Comparison of ENCODE assay signal across 8 cellular contexts in the genomic region with DNA sequence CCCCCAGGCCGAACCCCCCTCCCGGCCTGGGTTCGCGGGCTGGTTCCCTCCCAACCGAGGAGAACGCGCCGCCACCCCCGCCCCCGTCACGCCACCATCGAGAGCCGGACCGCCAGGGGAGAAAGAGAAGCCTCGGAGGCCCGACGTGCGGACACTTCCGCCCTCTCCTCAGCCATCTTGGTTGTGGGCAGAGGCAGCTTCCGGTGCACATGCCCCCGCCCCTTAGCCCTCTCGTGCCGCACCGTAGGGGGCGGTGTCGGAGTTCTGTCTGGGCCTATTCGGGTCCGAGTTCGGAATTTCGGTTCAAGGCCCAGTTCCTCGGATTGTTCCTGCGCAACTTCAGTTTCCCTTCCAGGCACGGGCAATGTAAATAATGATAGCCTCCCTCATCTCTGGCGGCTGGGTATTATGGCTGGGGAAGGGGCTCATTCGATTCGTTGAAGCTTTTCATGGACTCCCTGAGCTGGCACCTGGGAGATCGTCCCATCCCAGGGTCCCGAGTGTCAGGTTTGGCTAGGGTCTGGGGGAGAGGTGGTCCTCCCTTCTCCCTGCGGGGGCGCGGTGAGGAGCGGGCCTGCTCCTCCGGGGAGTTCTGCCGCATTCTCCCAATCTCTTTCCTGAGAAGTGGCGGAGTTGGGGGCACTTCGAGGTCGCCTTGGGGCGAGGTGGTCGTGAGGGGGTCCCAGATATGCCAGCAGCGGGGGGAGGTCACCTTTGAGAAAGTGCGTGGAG. TPM values are rescaled to one million over a fixed set of nuclear protein-coding genes. Genes with fewer than 3 reads are reported as not detected.
DNase-seq lines count a peak whose midpoint lies in the region; ATAC-seq and TF ChIP-seq lines count a peak whose summit lies in the region.

A gene with protein sequence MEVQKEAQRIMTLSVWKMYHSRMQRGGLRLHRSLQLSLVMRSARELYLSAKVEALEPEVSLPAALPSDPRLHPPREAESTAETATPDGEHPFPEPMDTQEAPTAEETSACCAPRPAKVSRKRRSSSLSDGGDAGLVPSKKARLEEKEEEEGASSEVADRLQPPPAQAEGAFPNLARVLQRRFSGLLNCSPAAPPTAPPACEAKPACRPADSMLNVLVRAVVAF (plus strand): TSS at position 225 of the 732 bp plus-strand sequence. CDS start 2,776 bp downstream, outside the sequence.
Gene STX10 (minus strand): TSS at position 189 of the 732 bp plus-strand sequence. CDS start 202 bp downstream, outside the sequence.

- H3K27me3 ChIP-seq in naive thymus-derived CD4-positive, alpha-beta T cell (ENCODE audit: control insufficient read depth in 2 of 2, insufficient read depth in 2 of 2, low read length in 2 of 2): no peaks in the 10 kb centered on the region

- H3K4me3 Mint-ChIP-seq in activated T-helper 1 cell treated with anti-CD3 and anti-CD28 coated beads, Interleukin-12 subunit alpha, Interleukin-12 subunit beta, Interleukin-2, Interleukin-4 antibody, amounts not matched to agents 30 ng/mL and 10 ng/mL and 1 ng/mL, durations not matched to agents 14 hours and 24 hours and 36 hours: peak within 1 kb of the TSS; percentile 95
- H3K4me3 Mint-ChIP-seq in naive thymus-derived CD4-positive, alpha-beta T cell: peak within 1 kb of the TSS; percentile 94 to 100 (median 98)
- H3K4me3 Mint-ChIP-seq in stimulated activated naive B cell treated with anti-CD40 and anti-IgM and Interleukin-4, amounts not matched to agents 10 μg/mL and 1 μg/mL and 100 μg/mL, for 72 hours: peak within 1 kb of the TSS; percentile 98 to 99

- no peaks in the 10 kb centered on the region for H3K9me3 Mint-ChIP-seq in activated T-helper 1 cell treated with anti-CD3 and anti-CD28 coated beads, Interleukin-12 subunit alpha, Interleukin-12 subunit beta, Interleukin-2, Interleukin-4 antibody, amounts not matched to agents 30 ng/mL and 10 ng/mL and 1 ng/mL, durations not matched to agents 14 hours and 24 hours and 36 hours
- H3K9me3 Mint-ChIP-seq in naive thymus-derived CD4-positive, alpha-beta T cell: peaks cover 0 to 25% (median 0%) of the 10 kb centered on the region in 11 donors
- no peaks in the 10 kb centered on the region for H3K9me3 Mint-ChIP-seq in stimulated activated naive B cell treated with anti-CD40 and anti-IgM and Interleukin-4, amounts not matched to agents 10 μg/mL and 1 μg/mL and 100 μg/mL, for 72 hours

- peak; percentile 30 for ATAC-seq in GM21717 (IDR thresholded peaks at IDR 0.05; ENCODE audit: unreplicated experiment)
- peak; percentile 72 for ATAC-seq in naive thymus-derived CD4-positive, alpha-beta T cell
- peak; percentile 45 to 55 for ATAC-seq in stimulated activated naive B cell treated with anti-CD40 and anti-IgM and Interleukin-4, amounts not matched to agents 10 μg/mL and 1 μg/mL and 100 μg/mL, for 72 hours (replicated peaks)

- H3K36me3 Mint-ChIP-seq in activated T-helper 1 cell treated with anti-CD3 and anti-CD28 coated beads, Interleukin-12 subunit alpha, Interleukin-12 subunit beta, Interleukin-2, Interleukin-4 antibody, amounts not matched to agents 30 ng/mL and 10 ng/mL and 1 ng/mL, durations not matched to agents 14 hours and 24 hours and 36 hours (ENCODE audit: low read depth): peaks cover 24% of the 10 kb centered on the region
- peaks cover 12 to 32% (median 20%) of the 10 kb centered on the region in 5 donors for H3K36me3 Mint-ChIP-seq in naive thymus-derived CD4-positive, alpha-beta T cell
- peaks cover 34 to 40% of the 10 kb centered on the region in 2 donors for H3K36me3 Mint-ChIP-seq in stimulated activated naive B cell treated with anti-CD40 and anti-IgM and Interleukin-4, amounts not matched to agents 10 μg/mL and 1 μg/mL and 100 μg/mL, for 72 hours

- peak within 1 kb of the TSS; percentile 94 for H3K27ac Mint-ChIP-seq in activated T-helper 1 cell treated with anti-CD3 and anti-CD28 coated beads, Interleukin-12 subunit alpha, Interleukin-12 subunit beta, Interleukin-2, Interleukin-4 antibody, amounts not matched to agents 30 ng/mL and 10 ng/mL and 1 ng/mL, durations not matched to agents 14 hours and 24 hours and 36 hours
- peak within 1 kb of the TSS; percentile 95 to 99 (median 97) for H3K27ac Mint-ChIP-seq in naive thymus-derived CD4-positive, alpha-beta T cell
- peak within 1 kb of the TSS; percentile 99 for H3K27ac Mint-ChIP-seq in stimulated activated naive B cell treated with anti-CD40 and anti-IgM and Interleukin-4, amounts not matched to agents 10 μg/mL and 1 μg/mL and 100 μg/mL, for 72 hours

- H3K27ac ChIP-seq in RWPE1: peak within 1 kb of the TSS; percentile 100
- H3K27ac ChIP-seq in naive thymus-derived CD4-positive, alpha-beta T cell (ENCODE audit: low read depth, low read length): peak within 1 kb of the TSS; percentile 96

- POLR2A ChIA-PET in RWPE1 (lab: Yijun Ruan, JAX; ENCODE audit: low non-redundant PET): interaction anchor here (1.8 kb wide), 1 partner anchor 32 kb away, joined by 8 read pairs; the partner anchor contains the start of gene NACC1
- POLR2A ChIA-PET in naive thymus-derived CD4-positive, alpha-beta T cell (lab: Charles Lee): interaction anchor here (0.6 to 3.9 kb wide), 20 partner anchors 9 to 269 kb away, joined by 3 to 43 read pairs (median 5); partner anchors contain the start of genes DNASE2 and NACC1

- peak within 1 kb of the TSS; percentile 96 for H3K4me3 ChIP-seq in naive thymus-derived CD4-positive, alpha-beta T cell (ENCODE audit: low read length)

- intact Hi-C loops in activated T-helper 1 cell treated with anti-CD3 and anti-CD28 coated beads, Interleukin-12 subunit alpha, Interleukin-12 subunit beta, Interleukin-2, Interleukin-4 antibody, amounts not matched to agents 30 ng/mL and 10 ng/mL and 1 ng/mL, durations not matched to agents 14 hours and 24 hours and 36 hours (cut with micrococcal nuclease): loop anchor here (1.0 to 10.0 kb wide), 6 partner anchors 18 to 1374 kb away; partner anchors contain the start of genes RAD23A, RFX1 and TECR
- intact Hi-C loops in naive thymus-derived CD4-positive, alpha-beta T cell (cut with micrococcal nuclease): loop anchor here (1.0 to 10.0 kb wide), 17 partner anchors 46 to 1716 kb away; partner anchors contain the start of genes DNAJB1 (in 2 of the 2), DDX39A (in 1 of the 2), DHPS (in 1 of the 2) and JUNB (in 1 of the 2)

- CTCF ChIA-PET in RWPE1 (lab: Yijun Ruan, JAX): interaction anchor here (0.6 to 0.7 kb wide), 5 partner anchors 33 to 264 kb away, joined by 3 to 7 read pairs (median 4); no protein-coding TSS in a partner anchor
- CTCF ChIA-PET in naive thymus-derived CD4-positive, alpha-beta T cell (lab: Charles Lee): interaction anchor here (0.5 to 2.5 kb wide), 4 partner anchors 14 to 171 kb away, joined by 3 to 11 read pairs (median 4); no protein-coding TSS in a partner anchor

- H3K4me1 Mint-ChIP-seq in activated T-helper 1 cell treated with anti-CD3 and anti-CD28 coated beads, Interleukin-12 subunit alpha, Interleukin-12 subunit beta, Interleukin-2, Interleukin-4 antibody, amounts not matched to agents 30 ng/mL and 10 ng/mL and 1 ng/mL, durations not matched to agents 14 hours and 24 hours and 36 hours (ENCODE audit: low read depth): peaks cover 29% of the 10 kb centered on the region
- H3K4me1 Mint-ChIP-seq in naive thymus-derived CD4-positive, alpha-beta T cell: peaks cover 6 to 42% (median 18%) of the 10 kb centered on the region in 7 donors
- peaks cover 29 to 55% of the 10 kb centered on the region in 2 donors for H3K4me1 Mint-ChIP-seq in stimulated activated naive B cell treated with anti-CD40 and anti-IgM and Interleukin-4, amounts not matched to agents 10 μg/mL and 1 μg/mL and 100 μg/mL, for 72 hours

- DNase-seq in DMS114 treated with DMSO at 0.1 percent for 48 hours (lab: John Stamatoyannopoulos, UW; ENCODE audit: unreplicated experiment) (peak; percentile 86), RWPE1 (ENCODE audit: low spot score) (peak; percentile 92), fibroblast of gingiva (ENCODE audit: low read depth) (peak; percentile 96)
- peak; percentile 92 for DNase-seq in activated T-helper 1 cell treated with anti-CD3 and anti-CD28 coated beads, Interleukin-12 subunit alpha, Interleukin-12 subunit beta, Interleukin-2, Interleukin-4 antibody, amounts not matched to agents 30 ng/mL and 10 ng/mL and 1 ng/mL, durations not matched to agents 14 hours and 24 hours and 36 hours (ENCODE audit: low spot score)
- peak; percentile 84 to 93 (median 92) for DNase-seq in naive thymus-derived CD4-positive, alpha-beta T cell
- peak; percentile 92 for DNase-seq in stimulated activated naive B cell treated with anti-CD40 and anti-IgM and Interleukin-4, amounts not matched to agents 10 μg/mL and 1 μg/mL and 100 μg/mL, for 72 hours

- peak; percentile 30; the same call in 1 of the 2 replicates for TF ChIP-seq CTCF in LNCAP (IDR thresholded peaks at IDR 0.05)
- peak; percentile 66 for TF ChIP-seq CTCF in RWPE1 (conservative IDR thresholded peaks at IDR 0.05; ENCODE audit: low read depth)

- H3K36me3 ChIP-seq in naive thymus-derived CD4-positive, alpha-beta T cell (ENCODE audit: control insufficient read depth in 2 of 3, insufficient read depth in 3 of 3, low read length in 3 of 3): peaks cover 0 to 42% (median 6%) of the 10 kb centered on the region in 3 experiments

- H3K27me3 Mint-ChIP-seq in activated T-helper 1 cell treated with anti-CD3 and anti-CD28 coated beads, Interleukin-12 subunit alpha, Interleukin-12 subunit beta, Interleukin-2, Interleukin-4 antibody, amounts not matched to agents 30 ng/mL and 10 ng/mL and 1 ng/mL, durations not matched to agents 14 hours and 24 hours and 36 hours (ENCODE audit: insufficient read depth): peaks cover 2% of the 10 kb centered on the region
- peaks cover 0 to 17% (median 0%) of the 10 kb centered on the region in 5 donors for H3K27me3 Mint-ChIP-seq in naive thymus-derived CD4-positive, alpha-beta T cell
- H3K27me3 Mint-ChIP-seq in stimulated activated naive B cell treated with anti-CD40 and anti-IgM and Interleukin-4, amounts not matched to agents 10 μg/mL and 1 μg/mL and 100 μg/mL, for 72 hours: peaks cover 0 to 4% of the 10 kb centered on the region in 2 donors

- H3K4me1 ChIP-seq in naive thymus-derived CD4-positive, alpha-beta T cell (ENCODE audit: control insufficient read depth in 2 of 2, insufficient read depth in 2 of 2, low read length in 2 of 2): peaks cover 9 to 11% of the 10 kb centered on the region in 2 donors

- no peaks in the 10 kb centered on the region for H3K9me3 ChIP-seq in naive thymus-derived CD4-positive, alpha-beta T cell (ENCODE audit: control insufficient read depth in 2 of 3, low read length in 3 of 3)

RNA-seq across cellular contexts. Expression of the first gene that starts in this region (rescaled TPM):
- total RNA-seq in activated T-helper 1 cell treated with anti-CD3 and anti-CD28 coated beads, Interleukin-12 subunit alpha, Interleukin-12 subunit beta, Interleukin-2, Interleukin-4 antibody, amounts not matched to agents 30 ng/mL and 10 ng/mL and 1 ng/mL, durations not matched to agents 14 hours and 24 hours and 36 hours: 173 and 175 TPM in 2 replicates
- total RNA-seq in naive thymus-derived CD4-positive, alpha-beta T cell: 100 to 1,000 TPM; 135 to 558 (median 246) TPM
- 100 to 1,000 TPM; 121 to 139 TPM for polyA plus RNA-seq in naive thymus-derived CD4-positive, alpha-beta T cell

RNA-seq across cellular contexts. Expression of gene STX10, which starts in this region (rescaled TPM):
- total RNA-seq in activated T-helper 1 cell treated with anti-CD3 and anti-CD28 coated beads, Interleukin-12 subunit alpha, Interleukin-12 subunit beta, Interleukin-2, Interleukin-4 antibody, amounts not matched to agents 30 ng/mL and 10 ng/mL and 1 ng/mL, durations not matched to agents 14 hours and 24 hours and 36 hours: 73.8 and 78.1 TPM in 2 replicates
- 10 to 100 TPM; 42.6 to 76.2 (median 68.5) TPM for total RNA-seq in naive thymus-derived CD4-positive, alpha-beta T cell
- polyA plus RNA-seq in naive thymus-derived CD4-positive, alpha-beta T cell: 10 to 100 TPM; 45.9 to 63.7 TPM

Comparison
In these comparisons a context has a peak if more than half of its experiments do, and no peak if none do; other contexts are left out.
1. Peak in every context shown above with its lines: DNase-seq, ATAC-seq, H3K4me3 ChIP-seq and H3K27ac ChIP-seq.